Comparison of ENCODE assay signal across 8 cellular contexts in the genomic region with DNA sequence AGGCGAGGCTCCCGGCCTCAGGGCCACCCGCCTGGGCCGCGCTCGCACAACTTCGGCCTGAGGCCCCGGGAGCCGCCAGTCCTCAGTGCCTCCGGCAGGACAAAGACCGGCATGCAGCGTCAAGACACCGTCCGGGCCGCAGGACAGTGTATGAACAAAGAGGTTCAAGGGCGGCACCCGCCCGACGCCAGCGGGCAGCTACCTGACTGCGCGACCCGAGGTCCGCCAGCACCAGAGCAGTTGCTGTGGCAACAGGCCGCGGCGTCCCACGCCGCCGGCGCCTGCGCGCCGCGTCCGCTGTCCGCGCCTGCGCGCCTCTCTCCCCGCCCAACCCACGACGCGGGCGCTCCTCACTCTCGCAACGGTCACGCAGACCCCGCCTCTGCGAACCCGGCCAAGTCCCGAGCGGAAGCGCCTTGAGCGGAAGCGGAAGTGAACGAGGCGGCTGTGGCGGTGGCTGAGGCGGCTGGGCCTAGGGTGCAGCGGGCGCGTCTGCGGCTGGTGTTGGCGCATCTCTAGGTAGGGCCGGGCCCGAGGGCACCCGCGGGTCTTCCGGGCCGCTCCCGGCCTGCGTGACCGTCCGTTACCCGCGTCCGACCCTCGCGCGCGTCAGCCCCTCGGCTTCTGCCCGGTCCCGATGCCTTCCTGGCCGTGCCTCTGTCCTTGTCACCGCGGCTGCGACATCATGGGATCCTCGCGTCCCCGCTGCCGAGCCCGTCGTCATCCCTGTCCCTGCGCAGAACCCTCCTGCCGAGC.
DNase-seq lines count a peak whose midpoint lies in the region; ATAC-seq and TF ChIP-seq lines count a peak whose summit lies in the region.

A gene with protein sequence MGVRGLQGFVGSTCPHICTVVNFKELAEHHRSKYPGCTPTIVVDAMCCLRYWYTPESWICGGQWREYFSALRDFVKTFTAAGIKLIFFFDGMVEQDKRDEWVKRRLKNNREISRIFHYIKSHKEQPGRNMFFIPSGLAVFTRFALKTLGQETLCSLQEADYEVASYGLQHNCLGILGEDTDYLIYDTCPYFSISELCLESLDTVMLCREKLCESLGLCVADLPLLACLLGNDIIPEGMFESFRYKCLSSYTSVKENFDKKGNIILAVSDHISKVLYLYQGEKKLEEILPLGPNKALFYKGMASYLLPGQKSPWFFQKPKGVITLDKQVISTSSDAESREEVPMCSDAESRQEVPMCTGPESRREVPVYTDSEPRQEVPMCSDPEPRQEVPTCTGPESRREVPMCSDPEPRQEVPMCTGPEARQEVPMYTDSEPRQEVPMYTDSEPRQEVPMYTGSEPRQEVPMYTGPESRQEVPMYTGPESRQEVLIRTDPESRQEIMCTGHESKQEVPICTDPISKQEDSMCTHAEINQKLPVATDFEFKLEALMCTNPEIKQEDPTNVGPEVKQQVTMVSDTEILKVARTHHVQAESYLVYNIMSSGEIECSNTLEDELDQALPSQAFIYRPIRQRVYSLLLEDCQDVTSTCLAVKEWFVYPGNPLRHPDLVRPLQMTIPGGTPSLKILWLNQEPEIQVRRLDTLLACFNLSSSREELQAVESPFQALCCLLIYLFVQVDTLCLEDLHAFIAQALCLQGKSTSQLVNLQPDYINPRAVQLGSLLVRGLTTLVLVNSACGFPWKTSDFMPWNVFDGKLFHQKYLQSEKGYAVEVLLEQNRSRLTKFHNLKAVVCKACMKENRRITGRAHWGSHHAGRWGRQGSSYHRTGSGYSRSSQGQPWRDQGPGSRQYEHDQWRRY (plus strand): TSS at position 435 of the 756 bp plus-strand sequence. CDS start 10,633 bp downstream, outside the sequence.

- POLR2A ChIA-PET in AG04449 (lab: Yijun Ruan, JAX) = interaction anchor here (0.9 to 1.0 kb wide), 2 partner anchors 12 to 132 kb away, joined by 3 to 4 read pairs; no protein-coding TSS in a partner anchor

- H3K4me3 ChIP-seq in AG04449 (ENCODE audit: low read depth, low read length) = peak within 1 kb of the TSS; percentile 99
- H3K4me3 ChIP-seq in iPS-20b (ENCODE audit: low read length) = peak within 1 kb of the TSS; percentile 80
- H3K4me3 ChIP-seq in skin epidermis = peak within 1 kb of the TSS; percentile 85 to 98 (median 92)

- peaks cover 37% of the 10 kb centered on the region for H3K9me3 ChIP-seq in iPS-20b (ENCODE audit: insufficient read depth, low read depth, low read length)

- CTCF ChIA-PET in AG04449 (lab: Yijun Ruan, JAX) = interaction anchor here (1.4 kb wide), 1 partner anchor 12 kb away, joined by 4 read pairs; no protein-coding TSS in a partner anchor

- in situ Hi-C loops in T47D (cut with HindIII; ENCODE audit: low pct_unique_long_range_greater_than_20kb, low sequenced_read_pairs) = no loop called here

- H3K36me3 ChIP-seq in iPS-20b (ENCODE audit: insufficient read depth, low read depth, low read length) = no peaks in the 10 kb centered on the region

- peaks cover 3% of the 10 kb centered on the region; the same call in 1 of the 2 replicates for H3K4me1 ChIP-seq in iPS-20b (ENCODE audit: insufficient read depth, low read length)

- H3K9ac ChIP-seq in iPS-20b (ENCODE audit: low read depth, low read length) = peak within 1 kb of the TSS; percentile 68; the same call in 1 of the 2 replicates

- peak; percentile 98 for ATAC-seq in GM18907 (IDR thresholded peaks at IDR 0.05; ENCODE audit: unreplicated experiment)
- peak; percentile 95 for ATAC-seq in HG03139 (IDR thresholded peaks at IDR 0.05; ENCODE audit: unreplicated experiment)

- H3K27me3 ChIP-seq in iPS-20b (ENCODE audit: insufficient read depth, low read length) = peaks cover 35% of the 10 kb centered on the region

- TF ChIP-seq CTCF in AG04449 (IDR thresholded peaks at IDR 0.05; ENCODE audit: insufficient read depth, low read length, missing control alignments) (no peak), VCaP (conservative IDR thresholded peaks at IDR 0.05) (no peak)

- H3K27ac ChIP-seq in VCaP = peak within 1 kb of the TSS; percentile 84
- no peak within 1 kb of the TSS for H3K27ac ChIP-seq in iPS-20b (ENCODE audit: low read length)
- H3K27ac ChIP-seq in skin epidermis = peak within 1 kb of the TSS; percentile 86 to 99 (median 96)

- DNase-seq in AG04449 (ENCODE audit: low read depth, low spot score) (peak; percentile 51), NCI-H2196 treated with DMSO at 0.1 percent for 48 hours (lab: John Stamatoyannopoulos, UW; ENCODE audit: unreplicated experiment) (peak; percentile 77), T47D (ENCODE audit: low read depth in 1 of 2, low spot score in 1 of 2) (peak; percentile 95)
